8 cellular contexts compared by ENCODE assay signal in the genomic region with DNA sequence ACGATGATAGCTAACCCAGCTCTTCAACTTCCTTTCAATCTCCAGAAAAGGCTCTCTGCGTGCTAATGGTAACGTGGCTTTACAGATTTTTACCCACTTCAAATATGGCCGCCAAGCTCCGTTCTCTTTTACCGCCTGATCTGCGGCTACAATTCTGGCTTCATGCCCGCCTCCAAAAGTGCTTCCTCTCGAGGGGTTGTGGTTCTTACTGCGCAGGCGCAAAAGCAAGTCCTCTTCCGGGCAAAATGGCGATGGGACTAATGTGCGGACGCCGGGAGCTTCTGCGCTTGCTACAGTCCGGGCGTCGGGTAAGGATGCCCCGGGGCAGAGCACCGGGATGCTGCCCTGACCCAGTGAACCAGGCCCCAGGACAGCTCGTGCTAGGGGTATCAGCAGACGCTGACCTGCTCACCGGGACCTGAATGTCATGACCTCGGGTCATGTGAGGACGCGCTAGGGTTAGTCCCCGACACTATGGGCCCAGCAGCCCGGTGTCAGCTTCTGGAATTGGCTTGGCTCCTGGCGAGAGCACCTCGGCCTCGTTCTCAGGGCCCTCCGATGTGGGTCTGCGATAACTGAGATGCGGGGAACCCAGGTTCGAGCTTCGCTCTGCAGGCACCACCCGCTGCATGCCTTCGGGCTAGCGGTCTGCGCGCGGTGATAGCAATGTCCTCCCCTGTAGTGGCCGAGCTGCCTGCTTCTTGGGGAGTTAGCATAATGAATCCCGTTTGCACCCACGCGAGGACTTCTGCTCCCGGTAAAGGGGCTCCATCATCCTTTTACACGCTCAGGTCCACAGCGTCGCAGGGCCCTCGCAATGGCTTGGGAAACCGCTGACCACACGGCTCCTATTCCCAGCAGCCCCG. TPM values are rescaled to one million over a fixed set of nuclear protein-coding genes. Genes with fewer than 3 reads are reported as not detected.
DNase-seq lines count a peak whose midpoint lies in the region; ATAC-seq, FAIRE-seq and TF ChIP-seq lines count a peak whose summit lies in the region.

Gene OXA1L, plus strand, starts transcription at position 232 of the 866 bp plus-strand sequence. Its CDS starts 14 bp downstream, at position 246.

- ATAC-seq in HG02938 (IDR thresholded peaks at IDR 0.05; ENCODE audit: unreplicated experiment) (peak; percentile 85), aorta (ENCODE audit: low FRiP score) (peak; percentile 95)

- H3K4me3 ChIP-seq in astrocyte (ENCODE audit: insufficient read depth, low read depth, low read length) (peak within 1 kb of the TSS; percentile 99), rectal smooth muscle tissue (ENCODE audit: low read length) (peak within 1 kb of the TSS; percentile 97), aorta (ENCODE audit: low read length in 2 of 2) (peak within 1 kb of the TSS; percentile 70 to 85)

- H3K4me3 Mint-ChIP-seq in astrocyte (ENCODE audit: unreplicated experiment), result peak within 1 kb of the TSS; percentile 95

- H2AFZ ChIP-seq in astrocyte (ENCODE audit: low read depth, low read length), result peak within 1 kb of the TSS; percentile 98

- peak within 1 kb of the TSS; percentile 90 for H3K27ac Mint-ChIP-seq in astrocyte (ENCODE audit: unreplicated experiment)

- peaks cover 19% of the 10 kb centered on the region for H4K20me1 ChIP-seq in astrocyte (ENCODE audit: insufficient read depth, low read length)

- H3K27me3 Mint-ChIP-seq in astrocyte (ENCODE audit: low read depth, unreplicated experiment), result no peaks in the 10 kb centered on the region

- H3K4me1 ChIP-seq in astrocyte (ENCODE audit: insufficient read depth, low read length) (peaks cover 19% of the 10 kb centered on the region), rectal smooth muscle tissue (ENCODE audit: control insufficient read depth, insufficient read depth, low read length) (peaks cover 8% of the 10 kb centered on the region), aorta (ENCODE audit: control insufficient read depth in 1 of 2, insufficient read depth in 2 of 2, low read length in 2 of 2) (no peaks in the 10 kb centered on the region)

- H3K36me3 Mint-ChIP-seq in astrocyte (ENCODE audit: low read depth, unreplicated experiment), result peaks cover 20% of the 10 kb centered on the region

- peak; percentile 100 for DNase-seq in NCI-H2029 (lab: John Stamatoyannopoulos, UW)
- peak; percentile 93 for DNase-seq in T-helper 22 cell (ENCODE audit: low read depth)
- DNase-seq in astrocyte (ENCODE audit: low read depth), result peak; percentile 89
- DNase-seq in hepatic stellate cell (ENCODE audit: low spot score), result peak; percentile 94
- DNase-seq in aorta, result peak; percentile 98 to 99

- H3K4me1 Mint-ChIP-seq in astrocyte (ENCODE audit: low read depth, unreplicated experiment), result peaks cover 27% of the 10 kb centered on the region

- H3K36me3 ChIP-seq in astrocyte (ENCODE audit: insufficient read depth, low read length) (peaks cover 29% of the 10 kb centered on the region), rectal smooth muscle tissue (ENCODE audit: control insufficient read depth, insufficient read depth, low read length) (peaks cover 26% of the 10 kb centered on the region), aorta (ENCODE audit: control insufficient read depth in 1 of 2, insufficient read depth in 2 of 2, low read length in 1 of 2) (peaks cover 12 to 15% of the 10 kb centered on the region in 2 donors)

- TF ChIP-seq CTCF in astrocyte (IDR thresholded peaks at IDR 0.05; ENCODE audit: insufficient read depth, low read depth, low read length), result no peak

- H3K27ac ChIP-seq in astrocyte (ENCODE audit: low read depth, low read length) (peak within 1 kb of the TSS; percentile 91), rectal smooth muscle tissue (ENCODE audit: low read depth, low read length) (peak within 1 kb of the TSS; percentile 85), aorta (ENCODE audit: low read depth in 1 of 2, low read length in 2 of 2) (peak within 1 kb of the TSS; percentile 53 to 57)

- intact Hi-C loops in aorta (cut with DNase I), result loop anchor here (2.0 to 5.0 kb wide), 2 partner anchors 50 to 51 kb away; partner anchors contain the start of gene SLC7A7 (in 1 of the 2)

- TF ChIP-seq POLR2A in GM15510 (IDR thresholded peaks at IDR 0.05; ENCODE audit: borderline replicate concordance, extremely low read depth, insufficient read length), result peak; percentile 87

- H3K79me2 ChIP-seq in astrocyte (ENCODE audit: insufficient read depth, low read length), result peaks cover 35% of the 10 kb centered on the region

- H3K9me3 Mint-ChIP-seq in astrocyte (ENCODE audit: unreplicated experiment), result no peaks in the 10 kb centered on the region

- H3K9ac ChIP-seq in astrocyte (ENCODE audit: low read length) (peak within 1 kb of the TSS; percentile 96), rectal smooth muscle tissue (ENCODE audit: low read length) (peak within 1 kb of the TSS; percentile 34)

- H3K9me3 ChIP-seq in astrocyte (ENCODE audit: insufficient read depth, low read depth, low read length) (no peaks in the 10 kb centered on the region), aorta (ENCODE audit: control insufficient read depth, low read length) (no peaks in the 10 kb centered on the region)

- FAIRE-seq in astrocyte (lab: Jason Lieb, UNC), result peak; percentile 60

- H3K4me2 ChIP-seq in astrocyte (ENCODE audit: low read length), result peak within 1 kb of the TSS; percentile 90

- H3K27me3 ChIP-seq in astrocyte (ENCODE audit: insufficient read depth, low read length) (no peaks in the 10 kb centered on the region), rectal smooth muscle tissue (ENCODE audit: control insufficient read depth, insufficient read depth, low read length) (no peaks in the 10 kb centered on the region), aorta (ENCODE audit: control insufficient read depth in 1 of 2, insufficient read depth in 2 of 2, low read length in 1 of 2) (no peaks in the 10 kb centered on the region)

- WGBS in aorta, 2 donors, result 0% methylated on average over 56 of the region's 56 CpGs

RNA-seq across cellular contexts. Expression of gene OXA1L, which starts in this region (rescaled TPM):
- 81.2 and 82.8 TPM in 2 replicates for total RNA-seq in astrocyte
- total RNA-seq in aorta, result 10 to 100 TPM; 60.0 to 74.8 TPM
- 100 to 1,000 TPM in 1 of 2 donors, 10 to 100 TPM in 1; 69.4 to 123 TPM for polyA plus RNA-seq in aorta

Comparison
In these comparisons a context has a peak if more than half of its experiments do, and no peak if none do; other contexts are left out.
1. Peak in every context shown above with its lines: DNase-seq, ATAC-seq, H3K4me3 ChIP-seq and H3K27ac ChIP-seq.